In the genomic region with DNA sequence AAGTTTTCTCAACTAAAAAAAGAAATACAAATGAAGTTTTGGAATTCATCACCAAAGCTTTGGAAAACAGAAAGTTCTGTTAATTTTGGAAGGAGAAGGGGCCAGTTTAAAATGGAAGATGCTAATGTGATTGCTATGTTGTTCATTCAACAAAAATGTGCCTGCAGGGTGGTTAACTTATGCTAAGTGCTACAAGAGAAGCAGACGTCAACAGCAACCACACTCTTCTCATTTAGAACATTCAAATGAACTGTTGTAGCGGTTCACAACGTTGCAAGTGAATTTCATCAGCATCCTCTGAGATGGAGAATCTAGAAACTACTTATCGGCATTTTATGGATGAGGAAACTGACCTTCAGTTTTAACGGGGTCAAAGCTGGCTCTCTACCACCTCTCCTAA, we compare ENCODE assay signal across 18 cellular contexts.
A peak's percentile ranks its signal among the peaks of the same experiment; 100 is the strongest.
DNase-seq lines count a peak whose midpoint lies in the region; ATAC-seq and TF ChIP-seq lines count a peak whose summit lies in the region.
"Had no signal": no experiment of that assay in that cellular context is flagged by ENCODE, and none has a peak within 500 bp of the region (broad histone marks: within the 10 kb centered on the region; RNA-seq: fewer than 3 reads in every experiment).

No MANE protein-coding gene starts in this region.

- no peaks in the 10 kb centered on the region for H3K36me3 ChIP-seq in esophagus muscularis mucosa
- H3K36me3 ChIP-seq: BLaER1 had no signal

- WGBS in esophagus muscularis mucosa, result 73% methylated on average over 5 of the region's 5 CpGs

- no peak for ATAC-seq in GM18505 (IDR thresholded peaks at IDR 0.05; ENCODE audit: unreplicated experiment)
- no peak for ATAC-seq in HG03045 (IDR thresholded peaks at IDR 0.05; ENCODE audit: unreplicated experiment)
- ATAC-seq: GM23338, HCT116, HepG2 had no signal

- H3K4me1 ChIP-seq in esophagus muscularis mucosa, result no peaks in the 10 kb centered on the region
- H3K4me1 ChIP-seq: BLaER1 had no signal

- DNase-seq in EH (ENCODE audit: low read depth) (peak; percentile 46), OCI-M1 (lab: John Stamatoyannopoulos, UW) (peak; percentile 6), esophagus muscularis mucosa (ENCODE audit: extremely low spot score) (peak; percentile 14), HuH-7 (ENCODE audit: low spot score) (no peak)
- no peak for DNase-seq in stimulated activated CD4-positive, alpha-beta T cell treated with anti-CD3 and anti-CD28 coated beads, Interleukin-4, amount 100 ng/mL, for 1 hour
- DNase-seq: CD4-positive, alpha-beta memory T cell; DMS153; DMS79; GF-D8; H7; HFFc6 had no signal

- no peak overlapping the region for H3K27ac ChIP-seq in esophagus muscularis mucosa (replicated peaks in 1 of 4)
- H3K27ac ChIP-seq: BLaER1, KMS-11 had no signal

- no peak overlapping the region for H3K4me3 ChIP-seq in esophagus muscularis mucosa
- H3K4me3 ChIP-seq: BLaER1, GM23338 had no signal

- TF ChIP-seq POLR2A in esophagus muscularis mucosa (IDR thresholded peaks at IDR 0.05; ENCODE audit: low read depth) (no peak), GM18505 (IDR thresholded peaks at IDR 0.05; ENCODE audit: borderline replicate concordance, extremely low read depth, insufficient read depth, insufficient read length) (no peak)

- no peak for TF ChIP-seq EP300 in esophagus muscularis mucosa (IDR thresholded peaks at IDR 0.05)

- intact Hi-C loops in esophagus muscularis mucosa (cut with DNase I), result no loop called here

- no peaks in the 10 kb centered on the region for H3K27me3 ChIP-seq in esophagus muscularis mucosa
- H3K27me3 ChIP-seq: BLaER1 had no signal

- H3K9me3 ChIP-seq in esophagus muscularis mucosa, result peaks cover 0 to 9% (median 0%) of the 10 kb centered on the region in 4 donors
- H3K9me3 ChIP-seq: BLaER1 had no signal

- TF ChIP-seq CTCF in esophagus muscularis mucosa (IDR thresholded peaks at IDR 0.05), result no peak

Comparison
In these comparisons a context has a peak if more than half of its experiments do, and no peak if none do; other contexts are left out.
1. DNase-seq: peak in EH (single experiment), OCI-M1 (single experiment) and esophagus muscularis mucosa (single experiment); none in stimulated activated CD4-positive, alpha-beta T cell treated with anti-CD3 and anti-CD28 coated beads, Interleukin-4, amount 100 ng/mL, for 1 hour (single experiment) and HuH-7 (single experiment).